ENCODE assay signal across 1 cellular context in the genomic region with DNA sequence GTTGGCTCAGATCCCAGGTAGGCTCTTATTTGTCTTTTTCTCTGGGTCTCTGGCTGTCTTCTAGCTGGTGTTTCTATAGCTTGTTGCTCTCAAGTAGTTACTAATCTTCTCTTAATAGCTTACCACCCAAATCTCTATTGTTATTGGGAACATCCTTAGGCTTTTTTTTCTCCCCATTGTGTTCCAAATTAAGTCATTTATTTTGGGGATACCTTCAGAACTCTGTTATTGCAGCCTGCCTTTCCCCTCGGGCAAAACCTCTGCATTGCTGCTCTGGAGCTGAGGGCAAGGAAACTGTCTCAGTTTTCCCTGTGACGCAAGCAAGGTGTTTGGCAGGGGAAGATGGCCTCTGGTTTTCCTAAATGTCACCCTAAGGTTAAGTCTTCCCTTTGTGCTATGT.
TF ChIP-seq lines count a peak whose summit lies in the region.

No MANE protein-coding gene starts in this region.

TF ChIP-seq in WTC11, 78 proteins besides CTCF, POLR2A, EP300 and RAD21 (continued from another document):
- TF ChIP-seq, protein P1, sequence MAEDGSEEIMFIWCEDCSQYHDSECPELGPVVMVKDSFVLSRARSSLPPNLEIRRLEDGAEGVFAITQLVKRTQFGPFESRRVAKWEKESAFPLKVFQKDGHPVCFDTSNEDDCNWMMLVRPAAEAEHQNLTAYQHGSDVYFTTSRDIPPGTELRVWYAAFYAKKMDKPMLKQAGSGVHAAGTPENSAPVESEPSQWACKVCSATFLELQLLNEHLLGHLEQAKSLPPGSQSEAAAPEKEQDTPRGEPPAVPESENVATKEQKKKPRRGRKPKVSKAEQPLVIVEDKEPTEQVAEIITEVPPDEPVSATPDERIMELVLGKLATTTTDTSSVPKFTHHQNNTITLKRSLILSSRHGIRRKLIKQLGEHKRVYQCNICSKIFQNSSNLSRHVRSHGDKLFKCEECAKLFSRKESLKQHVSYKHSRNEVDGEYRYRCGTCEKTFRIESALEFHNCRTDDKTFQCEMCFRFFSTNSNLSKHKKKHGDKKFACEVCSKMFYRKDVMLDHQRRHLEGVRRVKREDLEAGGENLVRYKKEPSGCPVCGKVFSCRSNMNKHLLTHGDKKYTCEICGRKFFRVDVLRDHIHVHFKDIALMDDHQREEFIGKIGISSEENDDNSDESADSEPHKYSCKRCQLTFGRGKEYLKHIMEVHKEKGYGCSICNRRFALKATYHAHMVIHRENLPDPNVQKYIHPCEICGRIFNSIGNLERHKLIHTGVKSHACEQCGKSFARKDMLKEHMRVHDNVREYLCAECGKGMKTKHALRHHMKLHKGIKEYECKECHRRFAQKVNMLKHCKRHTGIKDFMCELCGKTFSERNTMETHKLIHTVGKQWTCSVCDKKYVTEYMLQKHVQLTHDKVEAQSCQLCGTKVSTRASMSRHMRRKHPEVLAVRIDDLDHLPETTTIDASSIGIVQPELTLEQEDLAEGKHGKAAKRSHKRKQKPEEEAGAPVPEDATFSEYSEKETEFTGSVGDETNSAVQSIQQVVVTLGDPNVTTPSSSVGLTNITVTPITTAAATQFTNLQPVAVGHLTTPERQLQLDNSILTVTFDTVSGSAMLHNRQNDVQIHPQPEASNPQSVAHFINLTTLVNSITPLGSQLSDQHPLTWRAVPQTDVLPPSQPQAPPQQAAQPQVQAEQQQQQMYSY (CRISPR knock-in tag; IDR thresholded peaks at IDR 0.05), result no peak
- TF ChIP-seq FOXK1 (CRISPR knock-in tag; IDR thresholded peaks at IDR 0.05) (no peak), OVOL2 (CRISPR knock-in tag; IDR thresholded peaks at IDR 0.05; ENCODE audit: borderline replicate concordance) (no peak), NR2C2 (CRISPR knock-in tag; IDR thresholded peaks at IDR 0.05) (no peak), ZNF317 (CRISPR knock-in tag; IDR thresholded peaks at IDR 0.05; ENCODE audit: borderline replicate concordance, low read depth) (no peak)
- TF ChIP-seq, protein P2, sequence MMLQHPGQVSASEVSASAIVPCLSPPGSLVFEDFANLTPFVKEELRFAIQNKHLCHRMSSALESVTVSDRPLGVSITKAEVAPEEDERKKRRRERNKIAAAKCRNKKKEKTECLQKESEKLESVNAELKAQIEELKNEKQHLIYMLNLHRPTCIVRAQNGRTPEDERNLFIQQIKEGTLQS (CRISPR knock-in tag; conservative IDR thresholded peaks at IDR 0.05), result no peak
